Comparison of ENCODE assay signal across 19 cellular contexts in the genomic region with DNA sequence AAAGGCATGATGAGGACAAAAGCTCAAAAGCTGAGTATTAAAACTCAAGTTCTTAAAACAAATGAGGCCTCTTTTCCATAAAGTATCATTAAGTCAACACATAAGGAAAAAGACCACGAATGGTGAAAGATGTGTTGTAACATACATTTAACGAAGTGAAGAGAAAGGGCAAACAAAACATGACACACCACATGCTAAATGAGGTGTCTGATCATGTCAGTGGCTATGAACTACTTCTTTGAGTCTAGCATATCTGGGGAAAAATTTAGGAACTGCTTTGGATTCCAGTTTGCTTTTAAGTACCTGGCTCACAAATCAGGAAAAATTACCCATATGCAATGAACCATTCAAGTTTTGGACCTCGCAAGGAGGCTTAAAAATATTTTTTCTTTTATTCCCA. TPM values are rescaled to one million over a fixed set of nuclear protein-coding genes. Genes with fewer than 3 reads are reported as not detected.
A peak's percentile ranks its signal among the peaks of the same experiment; 100 is the strongest.
DNase-seq lines count a peak whose midpoint lies in the region; ATAC-seq, FAIRE-seq and TF ChIP-seq lines count a peak whose summit lies in the region.
"Had no signal": no experiment of that assay in that cellular context is flagged by ENCODE, and none has a peak within 500 bp of the region (broad histone marks: within the 10 kb centered on the region; RNA-seq: fewer than 3 reads in every experiment).

No MANE protein-coding gene starts in this region.

- no peak for FAIRE-seq in GM12878 (lab: Jason Lieb, UNC)
- FAIRE-seq: A549, HTR-8/SVneo had no signal

- H3K4me1 ChIP-seq in GM12878 (ENCODE audit: control insufficient read depth, insufficient read depth, low read length) (peaks cover under 1% of the 10 kb centered on the region; the same call in 1 of the 2 replicates), osteoblast (ENCODE audit: insufficient read depth, low read length) (no peaks in the 10 kb centered on the region), prostate gland (replicated peaks) (no peaks in the 10 kb centered on the region)
- H3K4me1 ChIP-seq: A549, HAP-1 had no signal

- H3K27me3 ChIP-seq in GM12878 (replicated peaks in 1 of 2; ENCODE audit: control insufficient read depth in 2 of 2, insufficient read depth in 2 of 2, low read length in 1 of 2), result no peaks in the 10 kb centered on the region
- H3K27me3 ChIP-seq in osteoblast (ENCODE audit: insufficient read depth, low read length), result no peaks in the 10 kb centered on the region
- H3K27me3 ChIP-seq in prostate gland (replicated peaks; ENCODE audit: insufficient read depth), result no peaks in the 10 kb centered on the region

- peaks cover 2 to 26% of the 10 kb centered on the region in 2 experiments for H3K36me3 ChIP-seq in GM12878 (ENCODE audit: control insufficient read depth in 2 of 2, insufficient read depth in 2 of 2, low read length in 1 of 2)
- H3K36me3 ChIP-seq in osteoblast (ENCODE audit: insufficient read depth, low read length), result peaks cover 29% of the 10 kb centered on the region
- H3K36me3 ChIP-seq in prostate gland, result no peaks in the 10 kb centered on the region

- peaks cover 35% of the 10 kb centered on the region for H3K79me2 ChIP-seq in GM12878 (ENCODE audit: control insufficient read depth, insufficient read depth, low read length)
- H3K79me2 ChIP-seq in osteoblast (ENCODE audit: insufficient read depth, low read length), result peaks cover 93% of the 10 kb centered on the region

- POLR2A ChIA-PET in GM12878 (lab: Charles Lee), result no interaction called here

- H3K9me3 ChIP-seq in GM12878 (replicated peaks; ENCODE audit: control insufficient read depth, insufficient read depth, low read length), result no peaks in the 10 kb centered on the region
- no peaks in the 10 kb centered on the region for H3K9me3 ChIP-seq in osteoblast (ENCODE audit: low read depth, low read length)
- H3K9me3 ChIP-seq in prostate gland, result no peaks in the 10 kb centered on the region
- H3K9me3 ChIP-seq: A549, HAP-1 had no signal

- H2AFZ ChIP-seq in GM12878 (ENCODE audit: control insufficient read depth, low read depth, low read length) (no peak overlapping the region), osteoblast (ENCODE audit: low read length) (no peak overlapping the region)
- H2AFZ ChIP-seq: GM23248 had no signal

- ATAC-seq in GM12878, result no peak
- ATAC-seq in HG02938 (IDR thresholded peaks at IDR 0.05; ENCODE audit: unreplicated experiment), result no peak
- ATAC-seq: A549 had no signal

- H3K27ac Mint-ChIP-seq in activated naive CD8-positive, alpha-beta T cell, result peak overlapping the region; percentile 16
- no peak overlapping the region for H3K27ac Mint-ChIP-seq in activated naive CD8-positive, alpha-beta T cell treated with anti-CD3 and anti-CD28 coated beads for 36 hours
- no peak overlapping the region for H3K27ac Mint-ChIP-seq in endothelial cell (ENCODE audit: unreplicated experiment)
- H3K27ac Mint-ChIP-seq: CD4-positive, alpha-beta T cell had no signal

- no peak for TF ChIP-seq EP300 in GM12878 (IDR thresholded peaks at IDR 0.05; ENCODE audit: borderline replicate concordance in 1 of 2, control insufficient read depth in 1 of 2, low read depth in 2 of 2, low read length in 2 of 2)

- peaks cover 41% of the 10 kb centered on the region for H3K4me1 Mint-ChIP-seq in activated naive CD8-positive, alpha-beta T cell (ENCODE audit: low read depth)
- peaks cover 21% of the 10 kb centered on the region for H3K4me1 Mint-ChIP-seq in activated naive CD8-positive, alpha-beta T cell treated with anti-CD3 and anti-CD28 coated beads for 36 hours
- H3K4me1 Mint-ChIP-seq in endothelial cell (ENCODE audit: unreplicated experiment), result peaks cover 2% of the 10 kb centered on the region

- RAD21 ChIA-PET in GM12878 (lab: Charles Lee; ENCODE audit: unreplicated experiment), result no interaction called here

- CTCF ChIA-PET in GM12878 (lab: Yijun Ruan, JAX), result no interaction called here

- SMC1A ChIA-PET in GM12878 (lab: Charles Lee; ENCODE audit: uncharacterized antibody, unreplicated experiment), result interaction anchor here (1.2 to 1.6 kb wide), 4 partner anchors 8 to 76 kb away, joined by 3 to 5 read pairs (median 4); no protein-coding TSS in a partner anchor

- no peak overlapping the region for H3K4me3 ChIP-seq in GM12878
- no peak overlapping the region for H3K4me3 ChIP-seq in osteoblast (ENCODE audit: insufficient read depth, low read length)
- H3K4me3 ChIP-seq in prostate gland, result no peak overlapping the region
- H3K4me3 ChIP-seq: A549, GM23248, HAP-1 had no signal

- peaks cover 7% of the 10 kb centered on the region for H3K36me3 Mint-ChIP-seq in activated naive CD8-positive, alpha-beta T cell
- H3K36me3 Mint-ChIP-seq in activated naive CD8-positive, alpha-beta T cell treated with anti-CD3 and anti-CD28 coated beads for 36 hours, result peaks cover 22% of the 10 kb centered on the region
- peaks cover 13% of the 10 kb centered on the region for H3K36me3 Mint-ChIP-seq in endothelial cell (ENCODE audit: low read depth, unreplicated experiment)

- WGBS in GM12878 (ENCODE audit: insufficient coverage, insufficient replicate concordance, low lambda C conversion rate, missing lambda C conversion rate), result 96% methylated on average over 3 of the region's 3 CpGs
- 71% methylated on average over 3 of the region's 3 CpGs for WGBS in prostate gland

- TSS peak; percentile 36 for BruUV-seq in GM12878 (replicated peaks; lab: Mats Ljungman, UMichigan)

- H4K20me1 ChIP-seq in GM12878 (ENCODE audit: control insufficient read depth, insufficient read depth) (no peaks in the 10 kb centered on the region), osteoblast (ENCODE audit: insufficient read depth, low read length) (peaks cover 26% of the 10 kb centered on the region)

- no peaks in the 10 kb centered on the region for H3K9me3 Mint-ChIP-seq in activated naive CD8-positive, alpha-beta T cell (ENCODE audit: low read depth)
- no peaks in the 10 kb centered on the region for H3K9me3 Mint-ChIP-seq in activated naive CD8-positive, alpha-beta T cell treated with anti-CD3 and anti-CD28 coated beads for 36 hours
- H3K9me3 Mint-ChIP-seq in endothelial cell (ENCODE audit: unreplicated experiment), result no peaks in the 10 kb centered on the region
- H3K9me3 Mint-ChIP-seq: CD4-positive, alpha-beta T cell had no signal

- no peaks in the 10 kb centered on the region for H3K27me3 Mint-ChIP-seq in activated naive CD8-positive, alpha-beta T cell
- no peaks in the 10 kb centered on the region for H3K27me3 Mint-ChIP-seq in activated naive CD8-positive, alpha-beta T cell treated with anti-CD3 and anti-CD28 coated beads for 36 hours
- H3K27me3 Mint-ChIP-seq in endothelial cell (ENCODE audit: unreplicated experiment), result peaks cover 1% of the 10 kb centered on the region
- H3K27me3 Mint-ChIP-seq: CD4-positive, alpha-beta T cell had no signal

- intact Hi-C loops in GM12878 (cut with micrococcal nuclease; ENCODE audit: unreplicated experiment), result no loop called here
- intact Hi-C loops in prostate gland (cut with DNase I), result no loop called here

- H3K27ac ChIP-seq in GM12878 (ENCODE audit: control insufficient read depth, insufficient read depth) (no peak overlapping the region), osteoblast (ENCODE audit: low read depth, low read length) (no peak overlapping the region), prostate gland (no peak overlapping the region)
- H3K27ac ChIP-seq: 22Rv1, A549, C4-2B, GM23248 had no signal

- H3K9ac ChIP-seq in GM12878 (ENCODE audit: control insufficient read depth, insufficient read depth, low read length), result no peak overlapping the region
- H3K9ac ChIP-seq: GM23248 had no signal

- no peak for DNase-seq in activated naive CD8-positive, alpha-beta T cell treated with anti-CD3 and anti-CD28 coated beads for 36 hours
- no peak for DNase-seq in GM12878 (ENCODE audit: low read depth, low spot score)
- no peak for DNase-seq in endothelial cell (ENCODE audit: low spot score)
- DNase-seq in osteoblast (ENCODE audit: insufficient read length, low spot score, missing footprints), result peak; percentile 60
- no peak for DNase-seq in prostate gland (ENCODE audit: low spot score)
- no peak for DNase-seq in NCI-H1694 treated with DMSO at 0.1 percent for 48 hours (lab: John Stamatoyannopoulos, UW)
- DNase-seq: AML-193; CD4-positive, alpha-beta T cell; DMS79 treated with DMSO at 0.1 percent for 48 hours; GF-D8; GM23248; IMR-90 had no signal

- H3K4me2 ChIP-seq in GM12878 (ENCODE audit: control insufficient read depth, insufficient read depth), result no peak overlapping the region
- H3K4me2 ChIP-seq in osteoblast (ENCODE audit: insufficient read depth, low read length), result no peak overlapping the region
- H3K4me2 ChIP-seq: A549 had no signal

- TF ChIP-seq RAD21 in GM12878 (IDR thresholded peaks at IDR 0.05; ENCODE audit: insufficient read depth, low read depth, low read length), result no peak

- in situ Hi-C loops in GM12878 (cut with MboI), result no loop called here

- H3K4me3 Mint-ChIP-seq in activated naive CD8-positive, alpha-beta T cell, result no peak overlapping the region
- no peak overlapping the region for H3K4me3 Mint-ChIP-seq in activated naive CD8-positive, alpha-beta T cell treated with anti-CD3 and anti-CD28 coated beads for 36 hours
- peak overlapping the region; percentile 5 for H3K4me3 Mint-ChIP-seq in endothelial cell (ENCODE audit: unreplicated experiment)
- H3K4me3 Mint-ChIP-seq: CD4-positive, alpha-beta T cell had no signal

- TF ChIP-seq CTCF in GM12878 (IDR thresholded peaks at IDR 0.05 in 2 of 3, conservative IDR thresholded peaks at IDR 0.05 in 1 of 3; ENCODE audit: control insufficient read depth in 2 of 3, extremely low read depth in 1 of 3, insufficient read depth in 1 of 3, low read depth in 3 of 3, low read length in 3 of 3) (no peak), endothelial cell (IDR thresholded peaks at IDR 0.05; ENCODE audit: unreplicated experiment) (no peak), osteoblast (IDR thresholded peaks at IDR 0.05; ENCODE audit: extremely low read depth, low read depth, low read length) (no peak), prostate gland (IDR thresholded peaks at IDR 0.05) (no peak)

- TF ChIP-seq POLR2A in GM12878 (IDR thresholded peaks at IDR 0.05; ENCODE audit: low read depth, low read length) (no peak), prostate gland (IDR thresholded peaks at IDR 0.05) (no peak)

RNA-seq across cellular contexts. Expression of gene TRIP12, which starts 42.3 kb away (rescaled TPM):
- 100 to 1,000 TPM; 227 to 262 TPM for total RNA-seq in activated naive CD8-positive, alpha-beta T cell treated with anti-CD3 and anti-CD28 coated beads for 36 hours
- 384 and 392 TPM in 2 replicates for total RNA-seq in GM12878 (2013; cell fraction: nucleolus; rRNA removed)
- total RNA-seq in GM12878 (2014; rRNA removed) (108 and 122 TPM in 2 replicates), GM12878 (2014; rRNA removed; fragmentation: Illumina TruSeq; extraction: Trizol) (197 and 200 TPM in 2 replicates), GM12878 (2021) (196 and 207 TPM in 2 replicates), endothelial cell (ENCODE audit: unreplicated experiment) (363 TPM), osteoblast (207 and 249 TPM in 2 replicates), prostate gland (100 to 1,000 TPM; 182 to 289 TPM)
- polyA plus RNA-seq in GM12878 (2011; ENCODE audit: low read depth), result 51.0 TPM
- polyA plus RNA-seq in GM12878 (2011; rRNA removed) (122 and 164 TPM in 2 replicates), GM12878 (2014; fragmentation: Illumina TruSeq; extraction: Trizol) (144 and 154 TPM in 2 replicates), GM12878 (2014; fragmentation: Nextera tagmentation; extraction: Ambion mirVana) (10 to 100 TPM; 23.1 to 23.9 TPM), GM12878 (2014; rRNA removed) (75.0 and 76.8 TPM in 2 replicates), GM12878 (2016; fragmentation: Nextera tagmentation; extraction: Ambion mirVana) (10 to 100 TPM; 85.5 to 86.0 TPM)
- polyA plus RNA-seq in GM12878 (2011; cell fraction: cytosol; rRNA removed), result 52.6 and 69.0 TPM in 2 replicates
- 130 and 178 TPM in 2 replicates for polyA plus RNA-seq in GM12878 (2011; cell fraction: nucleus; rRNA removed)
- 62.5 and 70.7 TPM in 2 replicates for polyA plus RNA-seq in GM12878 (2012)
- polyA minus RNA-seq in GM12878 (2011; rRNA and poly(A)+ RNA removed), result 368 and 403 TPM in 2 replicates
- polyA minus RNA-seq in GM12878 (2011; cell fraction: cytosol; rRNA and poly(A)+ RNA removed), result 125 and 133 TPM in 2 replicates
- 186 and 316 TPM in 2 replicates for polyA minus RNA-seq in GM12878 (2011; cell fraction: nucleus; rRNA and poly(A)+ RNA removed)

RNA-seq across cellular contexts. Expression of gene FBXO36, which starts 42.8 kb away (rescaled TPM):
- total RNA-seq in activated naive CD8-positive, alpha-beta T cell treated with anti-CD3 and anti-CD28 coated beads for 36 hours, result 1 to 10 TPM; 1.1 to 1.3 TPM
- 1.4 and 2.3 TPM in 2 replicates for total RNA-seq in GM12878 (2013; cell fraction: nucleolus; rRNA removed)
- total RNA-seq in GM12878 (2014; rRNA removed) (1.4 and 2.1 TPM in 2 replicates), GM12878 (2014; rRNA removed; fragmentation: Illumina TruSeq; extraction: Trizol) (1.7 and 1.9 TPM in 2 replicates), GM12878 (2021) (0.82 and 1.0 TPM in 2 replicates), endothelial cell (ENCODE audit: unreplicated experiment) (3.6 TPM), osteoblast (6.9 and 7.7 TPM in 2 replicates), prostate gland (1 to 10 TPM; 5.6 to 8.4 TPM)
- 0.46 TPM for polyA plus RNA-seq in GM12878 (2011; ENCODE audit: low read depth)
- polyA plus RNA-seq in GM12878 (2011; rRNA removed) (0.79 and 0.94 TPM in 2 replicates), GM12878 (2014; fragmentation: Illumina TruSeq; extraction: Trizol) (1.1 and 1.7 TPM in 2 replicates), GM12878 (2014; fragmentation: Nextera tagmentation; extraction: Ambion mirVana) (1 to 10 TPM; 1.7 to 2.7 TPM), GM12878 (2014; rRNA removed) (0.95 and 1.1 TPM in 2 replicates), GM12878 (2016; fragmentation: Nextera tagmentation; extraction: Ambion mirVana) (1 to 10 TPM; 1.3 to 1.4 TPM)
- polyA plus RNA-seq in GM12878 (2011; cell fraction: cytosol; rRNA removed), result 0.43 and 0.50 TPM in 2 replicates
- 0.32 and 0.37 TPM in 2 replicates for polyA plus RNA-seq in GM12878 (2011; cell fraction: nucleus; rRNA removed)
- 0.32 and 0.52 TPM in 2 replicates for polyA plus RNA-seq in GM12878 (2012)
- 0.62 and 0.73 TPM in 2 replicates for polyA minus RNA-seq in GM12878 (2011; rRNA and poly(A)+ RNA removed)
- polyA minus RNA-seq in GM12878 (2011; cell fraction: cytosol; rRNA and poly(A)+ RNA removed), result 0.40 TPM in 1 of 2 replicates, not detected in the other
- polyA minus RNA-seq in GM12878 (2011; cell fraction: nucleus; rRNA and poly(A)+ RNA removed), result 0.12 TPM in 1 of 2 replicates, not detected in the other
